In genomic region chr10:123742751-123743440, GRCh38 we compare ENCODE assay signal across 24 cellular contexts.
"Had no signal": no experiment of that assay in that cellular context is flagged by ENCODE, and none has a peak within 500 bp of the region (broad histone marks: within the 10 kb centered on the region; RNA-seq: fewer than 3 reads in every experiment).

No MANE protein-coding gene starts in this region.

- H3K27me3 ChIP-seq: thyroid gland had no signal

- H3K9me3 Mint-ChIP-seq: activated CD4-positive, alpha-beta T cell treated with anti-CD3 and anti-CD28 coated beads, Interleukin-2, amount 10 ng/mL, durations not matched to agents 24 days and 14 days; activated naive CD4-positive, alpha-beta T cell treated with anti-CD3 and anti-CD28 coated beads, Interleukin-2, amount 10 ng/mL, durations not matched to agents 7 days and 5 days; activated naive CD8-positive, alpha-beta T cell treated with anti-CD3 and anti-CD28 coated beads, Interleukin-2, amount 50 U/mL, for 24 hours; nephron had no signal

- ATAC-seq: activated CD8-positive, alpha-beta T cell treated with anti-CD3 and anti-CD28 coated beads, Interleukin-2, amount 10 ng/mL, durations not matched to agents 7 days and 5 days; activated naive CD8-positive, alpha-beta T cell treated with anti-CD3 and anti-CD28 coated beads, Interleukin-2, amount 50 U/mL, for 24 hours; left lung had no signal

- H3K9me3 ChIP-seq: left lung, thyroid gland had no signal

- H3K4me3 Mint-ChIP-seq: activated CD4-positive, alpha-beta T cell treated with anti-CD3 and anti-CD28 coated beads, Interleukin-2, amount 10 ng/mL, durations not matched to agents 24 days and 14 days; activated CD8-positive, alpha-beta T cell treated with anti-CD3 and anti-CD28 coated beads, Interleukin-2, amount 10 ng/mL, durations not matched to agents 7 days and 5 days; activated naive CD4-positive, alpha-beta T cell treated with anti-CD3 and anti-CD28 coated beads, Interleukin-2, amount 10 ng/mL, durations not matched to agents 7 days and 5 days; activated naive CD8-positive, alpha-beta T cell treated with anti-CD3 and anti-CD28 coated beads, Interleukin-2, amount 50 U/mL, for 24 hours; brain; nephron had no signal

- H3K4me1 Mint-ChIP-seq: activated CD4-positive, alpha-beta T cell treated with anti-CD3 and anti-CD28 coated beads, Interleukin-2, amount 10 ng/mL, durations not matched to agents 24 days and 14 days; activated naive CD4-positive, alpha-beta T cell treated with anti-CD3 and anti-CD28 coated beads, Interleukin-2, amount 10 ng/mL, durations not matched to agents 7 days and 5 days; activated naive CD8-positive, alpha-beta T cell treated with anti-CD3 and anti-CD28 coated beads, Interleukin-2, amount 50 U/mL, for 24 hours had no signal

- DNase-seq: activated CD4-positive, alpha-beta T cell treated with anti-CD3 and anti-CD28 coated beads, Interleukin-2, amount 10 ng/mL, durations not matched to agents 24 days and 14 days; activated CD8-positive, alpha-beta memory T cell treated with anti-CD3 and anti-CD28 coated beads, Interleukin-2, amount 50 U/mL, for 4 hours; activated CD8-positive, alpha-beta T cell treated with anti-CD3 and anti-CD28 coated beads, Interleukin-2, amount 10 ng/mL, durations not matched to agents 7 days and 5 days; activated effector memory CD4-positive, alpha-beta T cell treated with Interleukin-2 at 50 U/mL for 16 hours; activated naive CD4-positive, alpha-beta T cell treated with anti-CD3 and anti-CD28 coated beads, Interleukin-2, amount 10 ng/mL, durations not matched to agents 7 days and 5 days; activated naive CD8-positive, alpha-beta T cell treated with anti-CD3 and anti-CD28 coated beads, Interleukin-2, amount 50 U/mL, for 24 hours; activated T-cell treated with anti-CD3 and anti-CD28 coated beads, Interleukin-2, amount 50 U/mL, for 48 hours; anterior cingulate cortex; central memory CD4-positive, alpha-beta T cell; foreskin melanocyte; glutamatergic neuron; kidney; left lung; mammary epithelial cell; midbrain; occipital lobe; retina; stimulated activated naive CD4-positive, alpha-beta T cell treated with Interleukin-2 at 50 U/mL for 16 hours; T1000; thyroid gland had no signal

- H3K27me3 Mint-ChIP-seq: activated CD4-positive, alpha-beta T cell treated with anti-CD3 and anti-CD28 coated beads, Interleukin-2, amount 10 ng/mL, durations not matched to agents 24 days and 14 days; activated naive CD4-positive, alpha-beta T cell treated with anti-CD3 and anti-CD28 coated beads, Interleukin-2, amount 10 ng/mL, durations not matched to agents 7 days and 5 days had no signal

- FAIRE-seq: colon, kidney, urothelium cell line had no signal

- H3K27ac Mint-ChIP-seq: activated CD4-positive, alpha-beta T cell treated with anti-CD3 and anti-CD28 coated beads, Interleukin-2, amount 10 ng/mL, durations not matched to agents 24 days and 14 days; activated CD8-positive, alpha-beta T cell treated with anti-CD3 and anti-CD28 coated beads, Interleukin-2, amount 10 ng/mL, durations not matched to agents 7 days and 5 days; activated naive CD4-positive, alpha-beta T cell treated with anti-CD3 and anti-CD28 coated beads, Interleukin-2, amount 10 ng/mL, durations not matched to agents 7 days and 5 days; activated naive CD8-positive, alpha-beta T cell treated with anti-CD3 and anti-CD28 coated beads, Interleukin-2, amount 50 U/mL, for 24 hours; nephron had no signal

- H3K27ac ChIP-seq: left lung, thyroid gland had no signal

- H3K4me3 ChIP-seq: left lung, thyroid gland had no signal

- H3K36me3 Mint-ChIP-seq: activated naive CD4-positive, alpha-beta T cell treated with anti-CD3 and anti-CD28 coated beads, Interleukin-2, amount 10 ng/mL, durations not matched to agents 7 days and 5 days; brain had no signal

- H3K36me3 ChIP-seq: left lung, thyroid gland had no signal

- H3K4me1 ChIP-seq: left lung, thyroid gland had no signal
